Comparison of ENCODE assay signal across 8 cellular contexts in the genomic region with DNA sequence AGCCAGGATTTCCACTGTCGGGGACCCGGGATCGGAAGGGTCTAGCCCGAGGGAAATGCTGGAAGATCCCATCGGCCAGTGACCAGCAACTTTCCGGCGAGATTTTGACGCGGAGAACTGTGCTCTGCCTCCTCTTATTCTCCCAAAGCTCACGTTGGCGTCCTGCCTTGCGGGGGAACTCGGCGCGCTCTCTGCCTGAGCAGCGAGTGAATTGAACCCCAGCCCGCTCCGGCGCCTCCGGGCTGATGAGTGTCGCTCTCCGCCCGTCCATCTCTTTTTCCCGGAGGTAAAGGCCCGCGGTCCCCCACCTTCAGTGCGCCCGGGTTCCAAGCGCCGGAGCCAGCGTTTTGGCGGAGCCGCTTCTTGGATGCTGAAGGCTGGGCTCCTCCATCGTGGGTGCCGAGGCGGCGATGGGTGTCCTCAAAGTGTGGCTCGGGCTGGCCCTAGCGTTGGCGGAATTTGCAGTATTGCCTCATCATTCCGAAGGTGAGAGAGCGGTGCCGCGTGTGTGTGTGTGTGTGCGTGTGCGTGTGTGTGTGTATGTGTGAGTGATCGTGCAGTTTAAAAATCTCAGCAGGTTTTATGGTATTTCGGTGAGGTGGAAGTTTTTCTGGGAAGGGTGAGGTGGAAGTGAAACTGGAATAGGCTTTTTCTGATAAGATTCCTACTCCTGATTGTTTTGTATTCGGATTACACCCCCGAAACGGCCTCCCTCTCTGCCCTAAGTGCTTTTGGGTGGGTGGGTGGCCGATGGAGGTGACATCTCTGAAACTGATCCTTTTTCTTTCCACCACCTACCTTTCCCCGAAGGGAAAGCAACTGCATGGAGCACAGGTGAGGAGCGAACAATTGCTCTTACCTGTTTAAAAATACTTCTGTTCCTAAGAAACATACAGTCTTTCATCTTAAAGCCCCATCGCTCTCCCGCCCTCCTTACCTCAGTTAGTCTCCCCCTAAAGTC. TPM values are rescaled to one million over a fixed set of nuclear protein-coding genes. Genes with fewer than 3 reads are reported as not detected.
DNase-seq lines count a peak whose midpoint lies in the region; ATAC-seq and TF ChIP-seq lines count a peak whose summit lies in the region.

No MANE protein-coding gene starts in this region.

- H3K36me3 ChIP-seq in vagina, result no peaks in the 10 kb centered on the region

- H3K4me1 ChIP-seq in vagina, result peaks cover 12% of the 10 kb centered on the region

- no peak for TF ChIP-seq POLR2A in vagina (IDR thresholded peaks at IDR 0.05)

- peak; percentile 31 to 52 for ATAC-seq in activated T-cell treated with anti-CD3 and anti-CD28 coated beads, Interleukin-2, amount 50 U/mL, for 4 hours
- no peak for ATAC-seq in HG03342 (IDR thresholded peaks at IDR 0.05; ENCODE audit: unreplicated experiment)

- peak in 1 of 3 experiments; percentile 4 for TF ChIP-seq CTCF in nephron (IDR thresholded peaks at IDR 0.05; ENCODE audit: unreplicated experiment in 3 of 3)
- TF ChIP-seq CTCF in vagina (IDR thresholded peaks at IDR 0.05), result no peak

- H3K4me3 ChIP-seq in vagina, result peak overlapping the region; percentile 60 to 67

- H3K27ac ChIP-seq in vagina, result peak overlapping the region; percentile 79

- peak overlapping the region; percentile 83 for H3K4me3 Mint-ChIP-seq in activated T-cell treated with anti-CD3 and anti-CD28 coated beads, Interleukin-2, amount 50 U/mL, for 4 hours
- H3K4me3 Mint-ChIP-seq in nephron, result peak overlapping the region; percentile 96 to 97 (median 97)

- no peaks in the 10 kb centered on the region for H3K9me3 ChIP-seq in vagina

- H3K27ac Mint-ChIP-seq in nephron, result peak overlapping the region; percentile 64 to 93 (median 92)

- H3K36me3 Mint-ChIP-seq in activated T-cell treated with anti-CD3 and anti-CD28 coated beads, Interleukin-2, amount 50 U/mL, for 4 hours (ENCODE audit: insufficient read depth), result no peaks in the 10 kb centered on the region
- no peaks in the 10 kb centered on the region for H3K36me3 Mint-ChIP-seq in nephron (ENCODE audit: low read depth)

- H3K9me3 Mint-ChIP-seq in activated T-cell treated with anti-CD3 and anti-CD28 coated beads, Interleukin-2, amount 50 U/mL, for 4 hours, result no peaks in the 10 kb centered on the region
- no peaks in the 10 kb centered on the region for H3K9me3 Mint-ChIP-seq in nephron

- peak; percentile 15 for DNase-seq in activated naive CD4-positive, alpha-beta T cell treated with Interleukin-2 at 50 U/mL for 16 hours
- DNase-seq in activated naive CD4-positive, alpha-beta T cell treated with anti-CD3 and anti-CD28 coated beads, Interleukin-2, amount 50 U/mL, for 16 hours, result no peak
- DNase-seq in M059J (ENCODE audit: low read depth) (peak; percentile 20), fibroblast of the conjunctiva (ENCODE audit: low read depth) (peak; percentile 13), vagina (ENCODE audit: extremely low spot score in 2 of 2) (no peak)
- DNase-seq in activated T-cell treated with anti-CD3 and anti-CD28 coated beads, Interleukin-2, amount 50 U/mL, for 4 hours, result no peak

- H3K27me3 Mint-ChIP-seq in activated T-cell treated with anti-CD3 and anti-CD28 coated beads, Interleukin-2, amount 50 U/mL, for 4 hours (ENCODE audit: low read depth), result peaks cover 60% of the 10 kb centered on the region
- peaks cover 7% of the 10 kb centered on the region for H3K27me3 Mint-ChIP-seq in nephron (ENCODE audit: low read depth)

- H3K27me3 ChIP-seq in vagina, result no peaks in the 10 kb centered on the region

- H3K4me1 Mint-ChIP-seq in activated T-cell treated with anti-CD3 and anti-CD28 coated beads, Interleukin-2, amount 50 U/mL, for 4 hours (ENCODE audit: low read depth), result peaks cover 27% of the 10 kb centered on the region
- peaks cover 28% of the 10 kb centered on the region for H3K4me1 Mint-ChIP-seq in nephron

- intact Hi-C loops in vagina (cut with DNase I), result no loop called here

RNA-seq across cellular contexts. Expression of a gene that starts 0.8 kb away (rescaled TPM):
- total RNA-seq in M059J (2014; rRNA removed; shearing (Covaris generic)), result 0.02 TPM in 1 of 2 replicates, not detected in the other
- under 1 TPM; 0.03 to 0.08 (median 0.08) TPM for total RNA-seq in activated T-cell treated with anti-CD3 and anti-CD28 coated beads, Interleukin-2, amount 50 U/mL, for 4 hours
- total RNA-seq in vagina, result 8.8 TPM

Comparison
In these comparisons a context has a peak if more than half of its experiments do, and no peak if none do; other contexts are left out.
1. DNase-seq: peak in activated naive CD4-positive, alpha-beta T cell treated with Interleukin-2 at 50 U/mL for 16 hours (single experiment), M059J (single experiment) and fibroblast of the conjunctiva (single experiment); none in activated naive CD4-positive, alpha-beta T cell treated with anti-CD3 and anti-CD28 coated beads, Interleukin-2, amount 50 U/mL, for 16 hours (single experiment), activated T-cell treated with anti-CD3 and anti-CD28 coated beads, Interleukin-2, amount 50 U/mL, for 4 hours (single experiment) and vagina (0 of 2).